ENCODE assay signal across 23 cellular contexts in the genomic region with DNA sequence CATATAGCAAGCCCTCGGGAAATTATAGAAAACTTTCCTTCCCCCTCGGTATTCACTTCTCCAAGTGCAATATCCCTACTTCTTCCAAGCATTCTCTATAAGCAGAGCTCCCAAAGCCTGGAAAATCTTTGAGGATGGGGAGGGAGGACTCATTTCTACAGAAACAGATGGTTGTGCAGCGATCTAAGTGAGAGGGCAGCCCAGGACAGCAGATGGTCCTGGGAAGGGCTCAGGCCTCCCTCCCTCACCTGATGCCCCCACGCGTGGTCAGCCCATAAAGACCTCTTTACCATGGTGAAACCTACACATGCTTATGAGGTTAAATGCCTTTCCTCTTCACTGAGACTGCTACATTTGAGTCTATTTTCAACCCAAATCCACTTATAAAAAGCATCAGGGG.
DNase-seq lines count a peak whose midpoint lies in the region; ATAC-seq and TF ChIP-seq lines count a peak whose summit lies in the region.
"Had no signal": no experiment of that assay in that cellular context is flagged by ENCODE, and none has a peak within 500 bp of the region (broad histone marks: within the 10 kb centered on the region; RNA-seq: fewer than 3 reads in every experiment).

No MANE protein-coding gene starts in this region.

- H3K36me3 Mint-ChIP-seq in activated CD4-positive, alpha-beta memory T cell treated with anti-CD3 and anti-CD28 coated beads for 36 hours, result no peaks in the 10 kb centered on the region
- H3K36me3 Mint-ChIP-seq: CD14-positive monocyte; CD8-positive, alpha-beta memory T cell had no signal

- H3K27ac ChIP-seq in WERI-Rb-1, result peak overlapping the region; percentile 63
- H3K27ac ChIP-seq in osteoblast (ENCODE audit: low read depth, low read length), result no peak overlapping the region
- H3K27ac ChIP-seq: A549; BLaER1 treated with 17β-estradiol and CSF1 and Interleukin-3, amounts not matched to agents 10 nM and 100 nM; GM23248 had no signal

- H3K36me3 ChIP-seq in WERI-Rb-1, result no peaks in the 10 kb centered on the region
- H3K36me3 ChIP-seq in osteoblast (ENCODE audit: insufficient read depth, low read length), result no peaks in the 10 kb centered on the region
- H3K36me3 ChIP-seq: BE2C; BLaER1 treated with 17β-estradiol and CSF1 and Interleukin-3, amounts not matched to agents 10 nM and 100 nM had no signal

- no peak overlapping the region for H3K4me3 Mint-ChIP-seq in activated CD4-positive, alpha-beta memory T cell treated with anti-CD3 and anti-CD28 coated beads for 36 hours
- H3K4me3 Mint-ChIP-seq: CD14-positive monocyte; CD4-positive, alpha-beta T cell; CD8-positive, alpha-beta memory T cell had no signal

- H3K9me3 ChIP-seq in WERI-Rb-1 (ENCODE audit: severe bottlenecking), result no peaks in the 10 kb centered on the region
- H3K9me3 ChIP-seq in osteoblast (ENCODE audit: low read depth, low read length), result no peaks in the 10 kb centered on the region
- H3K9me3 ChIP-seq: A549, BE2C had no signal

- H3K27me3 ChIP-seq in WERI-Rb-1 (ENCODE audit: insufficient read depth, low read depth, severe bottlenecking) (no peaks in the 10 kb centered on the region), osteoblast (ENCODE audit: insufficient read depth, low read length) (no peaks in the 10 kb centered on the region)
- H3K27me3 ChIP-seq: BE2C; BLaER1 treated with 17β-estradiol and CSF1 and Interleukin-3, amounts not matched to agents 10 nM and 100 nM had no signal

- peak; percentile 57 for DNase-seq in NCI-H82 (lab: John Stamatoyannopoulos, UW)
- DNase-seq in NCI-H82 treated with DMSO at 0.1 percent for 48 hours (lab: John Stamatoyannopoulos, UW; ENCODE audit: unreplicated experiment), result no peak
- DNase-seq in WERI-Rb-1, result peak; percentile 77
- peak; percentile 38 for DNase-seq in left kidney (ENCODE audit: low read depth, low spot score)
- DNase-seq in osteoblast (ENCODE audit: insufficient read length, low spot score, missing footprints), result peak; percentile 65
- no peak for DNase-seq in activated CD4-positive, alpha-beta memory T cell treated with anti-CD3 and anti-CD28 coated beads for 36 hours
- DNase-seq: 8988T; ACHN; AML-193; BE2C; CD4-positive, alpha-beta T cell; CD8-positive, alpha-beta memory T cell; DMS153; DND-41; GDM1; GM23248; H7; HCEC 1CT had no signal

- CTCF ChIA-PET in activated CD4-positive, alpha-beta memory T cell treated with anti-CD3 and anti-CD28 coated beads for 36 hours (lab: Charles Lee), result no interaction called here

- ATAC-seq in GM19351 (IDR thresholded peaks at IDR 0.05; ENCODE audit: unreplicated experiment), result no peak
- ATAC-seq: A549, GM12878 had no signal

- H2AFZ ChIP-seq in osteoblast (ENCODE audit: low read length), result no peak overlapping the region
- H2AFZ ChIP-seq: GM23248 had no signal

- H3K4me3 ChIP-seq in WERI-Rb-1 (ENCODE audit: low read depth, low read length), result no peak overlapping the region
- H3K4me3 ChIP-seq in osteoblast (ENCODE audit: insufficient read depth, low read length), result no peak overlapping the region
- H3K4me3 ChIP-seq: A549; BLaER1 treated with 17β-estradiol and CSF1 and Interleukin-3, amounts not matched to agents 10 nM and 100 nM; GM12878; GM23248 had no signal

- H3K79me2 ChIP-seq in osteoblast (ENCODE audit: insufficient read depth, low read length), result no peaks in the 10 kb centered on the region

- H3K4me1 ChIP-seq in osteoblast (ENCODE audit: insufficient read depth, low read length), result no peaks in the 10 kb centered on the region
- H3K4me1 ChIP-seq: A549; BE2C; BLaER1 treated with 17β-estradiol and CSF1 and Interleukin-3, amounts not matched to agents 10 nM and 100 nM had no signal

- H3K4me2 ChIP-seq in osteoblast (ENCODE audit: insufficient read depth, low read length), result no peak overlapping the region
- H3K4me2 ChIP-seq: A549; BLaER1 treated with 17β-estradiol and CSF1 and Interleukin-3, amounts not matched to agents 10 nM and 100 nM had no signal

- H3K4me1 Mint-ChIP-seq in activated CD4-positive, alpha-beta memory T cell treated with anti-CD3 and anti-CD28 coated beads for 36 hours (ENCODE audit: low read depth), result no peaks in the 10 kb centered on the region
- H3K4me1 Mint-ChIP-seq: CD14-positive monocyte; CD8-positive, alpha-beta memory T cell had no signal

- TF ChIP-seq CTCF in WERI-Rb-1 (IDR thresholded peaks at IDR 0.05; ENCODE audit: low read depth, low read length) (no peak), osteoblast (IDR thresholded peaks at IDR 0.05; ENCODE audit: extremely low read depth, low read depth, low read length) (no peak)

- no peaks in the 10 kb centered on the region for H3K9me3 Mint-ChIP-seq in activated CD4-positive, alpha-beta memory T cell treated with anti-CD3 and anti-CD28 coated beads for 36 hours
- H3K9me3 Mint-ChIP-seq: CD4-positive, alpha-beta T cell; CD8-positive, alpha-beta memory T cell had no signal

- H4K20me1 ChIP-seq in osteoblast (ENCODE audit: insufficient read depth, low read length), result no peaks in the 10 kb centered on the region
- H4K20me1 ChIP-seq: BLaER1 treated with 17β-estradiol and CSF1 and Interleukin-3, amounts not matched to agents 10 nM and 100 nM had no signal

- intact Hi-C loops in activated CD4-positive, alpha-beta memory T cell treated with anti-CD3 and anti-CD28 coated beads for 36 hours (cut with micrococcal nuclease), result no loop called here

- POLR2A ChIA-PET in activated CD4-positive, alpha-beta memory T cell treated with anti-CD3 and anti-CD28 coated beads for 36 hours (lab: Charles Lee), result no interaction called here

- H3K27ac Mint-ChIP-seq in activated CD4-positive, alpha-beta memory T cell treated with anti-CD3 and anti-CD28 coated beads for 36 hours, result no peak overlapping the region
- H3K27ac Mint-ChIP-seq: CD14-positive monocyte; CD4-positive, alpha-beta T cell had no signal

- H3K27me3 Mint-ChIP-seq in activated CD4-positive, alpha-beta memory T cell treated with anti-CD3 and anti-CD28 coated beads for 36 hours, result no peaks in the 10 kb centered on the region
- H3K27me3 Mint-ChIP-seq: CD4-positive, alpha-beta T cell; CD8-positive, alpha-beta memory T cell had no signal

Comparison
In these comparisons a context has a peak if more than half of its experiments do, and no peak if none do; other contexts are left out.
1. DNase-seq: peak in NCI-H82 (single experiment), WERI-Rb-1 (single experiment), left kidney (single experiment) and osteoblast (single experiment); none in NCI-H82 treated with DMSO at 0.1 percent for 48 hours (single experiment) and activated CD4-positive, alpha-beta memory T cell treated with anti-CD3 and anti-CD28 coated beads for 36 hours (single experiment).